Comparison of ENCODE assay signal across 1 cellular context in the genomic region with DNA sequence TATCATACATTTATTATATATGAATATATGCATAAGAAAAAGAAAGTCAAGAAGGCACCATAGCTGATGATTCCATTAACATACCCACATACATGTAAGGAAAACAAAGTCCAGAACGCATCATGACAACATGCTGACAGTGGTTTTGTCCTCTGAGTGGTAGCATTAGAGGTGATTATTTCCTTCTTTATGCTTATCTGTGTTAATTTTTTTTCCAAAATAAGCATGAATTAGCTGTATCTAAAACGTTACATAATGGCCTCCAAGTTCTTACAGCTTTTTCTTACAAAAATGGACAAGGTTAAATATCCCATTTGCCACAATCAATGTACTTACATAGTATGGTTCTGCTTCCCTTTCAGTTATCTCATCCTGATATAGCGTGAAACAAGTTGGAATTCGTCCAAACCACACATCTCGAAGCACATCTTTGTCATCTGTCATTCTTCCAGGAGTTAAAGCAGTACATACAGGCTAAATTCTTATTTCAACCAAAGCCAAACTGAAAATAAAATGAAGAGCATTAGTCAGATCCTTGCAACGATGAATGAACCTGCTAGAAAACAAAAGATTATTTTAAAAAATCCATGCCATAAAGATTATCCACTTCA.
TF ChIP-seq lines count a peak whose summit lies in the region.

No MANE protein-coding gene starts in this region.

TF ChIP-seq in HEK293, 187 proteins besides CTCF, POLR2A, EP300 and RAD21 (continued from another document):
- TF ChIP-seq, protein P1, sequence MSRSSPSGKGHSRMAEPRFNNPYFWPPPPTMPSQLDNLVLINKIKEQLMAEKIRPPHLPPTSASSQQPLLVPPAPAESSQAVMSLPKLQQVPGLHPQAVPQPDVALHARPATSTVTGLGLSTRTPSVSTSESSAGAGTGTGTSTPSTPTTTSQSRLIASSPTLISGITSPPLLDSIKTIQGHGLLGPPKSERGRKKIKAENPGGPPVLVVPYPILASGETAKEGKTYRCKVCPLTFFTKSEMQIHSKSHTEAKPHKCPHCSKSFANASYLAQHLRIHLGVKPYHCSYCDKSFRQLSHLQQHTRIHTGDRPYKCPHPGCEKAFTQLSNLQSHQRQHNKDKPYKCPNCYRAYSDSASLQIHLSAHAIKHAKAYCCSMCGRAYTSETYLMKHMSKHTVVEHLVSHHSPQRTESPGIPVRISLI (tag by site-specific recombination; IDR thresholded peaks at IDR 0.05) = no peak
- TF ChIP-seq ZNF501 (tag by site-specific recombination; IDR thresholded peaks at IDR 0.05) (no peak), GLI2 (tag by site-specific recombination; IDR thresholded peaks at IDR 0.05; ENCODE audit: borderline replicate concordance, low read depth) (no peak), ZNF596 (tag by site-specific recombination; IDR thresholded peaks at IDR 0.05) (no peak), ZNF140 (tag by site-specific recombination; IDR thresholded peaks at IDR 0.05) (no peak), ZNF670 (tag by site-specific recombination; IDR thresholded peaks at IDR 0.05; ENCODE audit: low read depth) (no peak), ZNF416 (tag by site-specific recombination; IDR thresholded peaks at IDR 0.05) (no peak), ZNF600 (tag by site-specific recombination; IDR thresholded peaks at IDR 0.05) (peak; percentile 93), ZNF23 (tag by site-specific recombination; IDR thresholded peaks at IDR 0.05; ENCODE audit: borderline replicate concordance) (no peak), ZNF510 (tag by site-specific recombination; IDR thresholded peaks at IDR 0.05; ENCODE audit: insufficient replicate concordance) (no peak), KLF10 (tag by site-specific recombination; IDR thresholded peaks at IDR 0.05) (no peak), ZBTB1 (tag by site-specific recombination; IDR thresholded peaks at IDR 0.05) (no peak), ZNF426 (tag by site-specific recombination; IDR thresholded peaks at IDR 0.05) (no peak), ZBTB48 (tag by site-specific recombination; IDR thresholded peaks at IDR 0.05) (no peak), ZNF10 (tag by site-specific recombination; IDR thresholded peaks at IDR 0.05) (no peak)
- TF ChIP-seq, protein P2, sequence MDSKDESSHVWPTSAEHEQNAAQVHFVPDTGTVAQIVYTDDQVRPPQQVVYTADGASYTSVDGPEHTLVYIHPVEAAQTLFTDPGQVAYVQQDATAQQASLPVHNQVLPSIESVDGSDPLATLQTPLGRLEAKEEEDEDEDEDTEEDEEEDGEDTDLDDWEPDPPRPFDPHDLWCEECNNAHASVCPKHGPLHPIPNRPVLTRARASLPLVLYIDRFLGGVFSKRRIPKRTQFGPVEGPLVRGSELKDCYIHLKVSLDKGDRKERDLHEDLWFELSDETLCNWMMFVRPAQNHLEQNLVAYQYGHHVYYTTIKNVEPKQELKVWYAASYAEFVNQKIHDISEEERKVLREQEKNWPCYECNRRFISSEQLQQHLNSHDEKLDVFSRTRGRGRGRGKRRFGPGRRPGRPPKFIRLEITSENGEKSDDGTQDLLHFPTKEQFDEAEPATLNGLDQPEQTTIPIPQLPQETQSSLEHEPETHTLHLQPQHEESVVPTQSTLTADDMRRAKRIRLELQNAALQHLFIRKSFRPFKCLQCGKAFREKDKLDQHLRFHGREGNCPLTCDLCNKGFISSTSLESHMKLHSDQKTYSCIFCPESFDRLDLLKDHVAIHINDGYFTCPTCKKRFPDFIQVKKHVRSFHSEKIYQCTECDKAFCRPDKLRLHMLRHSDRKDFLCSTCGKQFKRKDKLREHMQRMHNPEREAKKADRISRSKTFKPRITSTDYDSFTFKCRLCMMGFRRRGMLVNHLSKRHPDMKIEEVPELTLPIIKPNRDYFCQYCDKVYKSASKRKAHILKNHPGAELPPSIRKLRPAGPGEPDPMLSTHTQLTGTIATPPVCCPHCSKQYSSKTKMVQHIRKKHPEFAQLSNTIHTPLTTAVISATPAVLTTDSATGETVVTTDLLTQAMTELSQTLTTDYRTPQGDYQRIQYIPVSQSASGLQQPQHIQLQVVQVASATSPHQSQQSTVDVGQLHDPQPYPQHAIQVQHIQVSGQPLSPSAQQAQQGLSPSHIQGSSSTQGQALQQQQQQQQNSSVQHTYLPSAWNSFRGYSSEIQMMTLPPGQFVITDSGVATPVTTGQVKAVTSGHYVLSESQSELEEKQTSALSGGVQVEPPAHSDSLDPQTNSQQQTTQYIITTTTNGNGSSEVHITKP (tag by site-specific recombination; IDR thresholded peaks at IDR 0.05) = no peak; the same call in 1 of the 2 replicates
- TF ChIP-seq, protein P3, sequence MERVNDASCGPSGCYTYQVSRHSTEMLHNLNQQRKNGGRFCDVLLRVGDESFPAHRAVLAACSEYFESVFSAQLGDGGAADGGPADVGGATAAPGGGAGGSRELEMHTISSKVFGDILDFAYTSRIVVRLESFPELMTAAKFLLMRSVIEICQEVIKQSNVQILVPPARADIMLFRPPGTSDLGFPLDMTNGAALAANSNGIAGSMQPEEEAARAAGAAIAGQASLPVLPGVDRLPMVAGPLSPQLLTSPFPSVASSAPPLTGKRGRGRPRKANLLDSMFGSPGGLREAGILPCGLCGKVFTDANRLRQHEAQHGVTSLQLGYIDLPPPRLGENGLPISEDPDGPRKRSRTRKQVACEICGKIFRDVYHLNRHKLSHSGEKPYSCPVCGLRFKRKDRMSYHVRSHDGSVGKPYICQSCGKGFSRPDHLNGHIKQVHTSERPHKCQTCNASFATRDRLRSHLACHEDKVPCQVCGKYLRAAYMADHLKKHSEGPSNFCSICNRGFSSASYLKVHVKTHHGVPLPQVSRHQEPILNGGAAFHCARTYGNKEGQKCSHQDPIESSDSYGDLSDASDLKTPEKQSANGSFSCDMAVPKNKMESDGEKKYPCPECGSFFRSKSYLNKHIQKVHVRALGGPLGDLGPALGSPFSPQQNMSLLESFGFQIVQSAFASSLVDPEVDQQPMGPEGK (tag by site-specific recombination; IDR thresholded peaks at IDR 0.05) = no peak
TF ChIP-seq in HEK293: peak in this region for 14.
